ENCODE assay signal across 12 cellular contexts in genomic region chr6:37759221-37760154, GRCh38.
"Had no signal": no experiment of that assay in that cellular context is flagged by ENCODE, and none has a peak within 500 bp of the region (broad histone marks: within the 10 kb centered on the region; RNA-seq: fewer than 3 reads in every experiment).

No MANE protein-coding gene starts in this region.

- H3K27ac Mint-ChIP-seq: activated naive CD4-positive, alpha-beta T cell treated with anti-CD3 and anti-CD28 coated beads, Interleukin-2, amount 50 U/mL, for 72 hours had no signal

- ATAC-seq: foreskin keratinocyte; right cardiac atrium; stimulated activated naive CD8-positive, alpha-beta T cell treated with anti-CD3 and anti-CD28 coated beads, Interleukin-15, amount 100 ng/mL, for 72 hours had no signal

- DNase-seq: activated CD4-positive, alpha-beta T cell treated with anti-CD3 and anti-CD28 coated beads, Interleukin-2, amount 50 U/mL, for 4 hours; activated gamma-delta T cell; foreskin keratinocyte; glutamatergic neuron; hippocampal formation; midbrain; occipital lobe; right cardiac atrium; stimulated activated CD4-positive, alpha-beta T cell treated with anti-CD3 and anti-CD28 coated beads, Interleukin-2, amount 100 ng/mL, for 48 hours; stimulated activated naive CD8-positive, alpha-beta T cell treated with anti-CD3 and anti-CD28 coated beads, Interleukin-15, amount 100 ng/mL, for 72 hours; transverse colon had no signal

- H3K4me3 Mint-ChIP-seq: stimulated activated naive CD8-positive, alpha-beta T cell treated with anti-CD3 and anti-CD28 coated beads, Interleukin-15, amount 100 ng/mL, for 72 hours had no signal

- H3K4me1 Mint-ChIP-seq: stimulated activated naive CD8-positive, alpha-beta T cell treated with anti-CD3 and anti-CD28 coated beads, Interleukin-15, amount 100 ng/mL, for 72 hours had no signal

- H3K36me3 Mint-ChIP-seq: activated naive CD4-positive, alpha-beta T cell treated with anti-CD3 and anti-CD28 coated beads, Interleukin-2, amount 50 U/mL, for 72 hours had no signal

- H3K9me3 Mint-ChIP-seq: activated naive CD4-positive, alpha-beta T cell treated with anti-CD3 and anti-CD28 coated beads, Interleukin-2, amount 50 U/mL, for 72 hours; stimulated activated naive CD8-positive, alpha-beta T cell treated with anti-CD3 and anti-CD28 coated beads, Interleukin-15, amount 100 ng/mL, for 72 hours had no signal
